Comparison of ENCODE assay signal across 10 cellular contexts in the genomic region with DNA sequence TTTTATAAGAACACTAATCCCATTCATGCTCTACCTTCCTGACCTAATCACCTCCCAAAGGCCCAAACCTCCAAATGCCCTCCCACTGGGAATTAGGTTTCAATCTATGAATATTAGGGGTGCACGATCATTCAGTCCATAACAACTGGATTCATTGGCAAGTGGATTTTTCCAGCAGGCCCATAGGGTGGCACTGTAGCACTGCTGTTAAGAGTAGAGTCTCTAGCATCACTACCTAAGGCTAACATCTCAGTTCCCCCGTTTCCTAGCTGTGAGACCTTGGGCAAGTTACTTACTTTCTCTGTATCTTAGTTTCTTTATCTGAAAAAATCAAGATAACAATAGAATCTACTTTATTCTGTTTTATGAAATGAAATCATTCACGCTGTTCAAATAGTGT.
DNase-seq lines count a peak whose midpoint lies in the region; ATAC-seq, FAIRE-seq and TF ChIP-seq lines count a peak whose summit lies in the region.
"Had no signal": no experiment of that assay in that cellular context is flagged by ENCODE, and none has a peak within 500 bp of the region (broad histone marks: within the 10 kb centered on the region; RNA-seq: fewer than 3 reads in every experiment).

No MANE protein-coding gene starts in this region.

- DNase-seq in Caco-2 (peak; percentile 24 to 32), SHP77 treated with DMSO at 0.1 percent for 48 hours (lab: John Stamatoyannopoulos, UW) (peak; percentile 64), left ventricle myocardium inferior (no peak), urothelium cell line (ENCODE audit: low spot score) (peak; percentile 13)
- DNase-seq in activated CD4-positive, alpha-beta T cell treated with anti-CD3 and anti-CD28 coated beads for 4 hours = no peak

- intact Hi-C loops in Caco-2 (cut with micrococcal nuclease; ENCODE audit: unreplicated experiment) = loop anchor here (1.0 kb wide), 2 partner anchors 128 to 142 kb away; no protein-coding TSS in a partner anchor
- intact Hi-C loops in left ventricle myocardium inferior (cut with micrococcal nuclease) = no loop called here

- BruUV-seq in Caco-2 (replicated peaks; lab: Mats Ljungman, UMichigan) = no TSS peak

- no peak overlapping the region for H3K4me3 Mint-ChIP-seq in Caco-2 (ENCODE audit: unreplicated experiment)

- peaks cover 4% of the 10 kb centered on the region for H3K27me3 Mint-ChIP-seq in Caco-2 (ENCODE audit: insufficient read depth, unreplicated experiment)

- H3K4me1 Mint-ChIP-seq in Caco-2 (ENCODE audit: low read depth, unreplicated experiment) = peaks cover 7% of the 10 kb centered on the region

- H3K4me1 ChIP-seq in Caco-2 (no peaks in the 10 kb centered on the region), left ventricle myocardium inferior (no peaks in the 10 kb centered on the region)
- H3K4me1 ChIP-seq: adrenal gland, HAP-1 had no signal

- H3K27ac Mint-ChIP-seq in Caco-2 (ENCODE audit: unreplicated experiment) = no peak overlapping the region

- FAIRE-seq in urothelium cell line (lab: Jason Lieb, UNC) = no peak

- POLR2A ChIA-PET in Caco-2 (lab: Charles Lee) = no interaction called here

- TF ChIP-seq RAD21 in Ishikawa (IDR thresholded peaks at IDR 0.05; ENCODE audit: low read depth) = peak; percentile 78

- H3K4me3 ChIP-seq in Caco-2 (ENCODE audit: low read depth, low read length) (no peak overlapping the region), left ventricle myocardium inferior (no peak overlapping the region)
- H3K4me3 ChIP-seq: adrenal gland, HAP-1 had no signal

- H3K9me3 ChIP-seq in Caco-2 (no peaks in the 10 kb centered on the region), left ventricle myocardium inferior (replicated peaks) (no peaks in the 10 kb centered on the region)
- H3K9me3 ChIP-seq: adrenal gland, HAP-1 had no signal

- no peak for TF ChIP-seq EP300 in Ishikawa (IDR thresholded peaks at IDR 0.05; ENCODE audit: borderline replicate concordance)

- CTCF ChIA-PET in Caco-2 (lab: Charles Lee) = interaction anchor here (0.6 kb wide), 1 partner anchor 142 kb away, joined by 7 read pairs; no protein-coding TSS in a partner anchor

- H3K9me3 Mint-ChIP-seq in Caco-2 (ENCODE audit: unreplicated experiment) = no peaks in the 10 kb centered on the region

- H3K36me3 Mint-ChIP-seq in Caco-2 (ENCODE audit: insufficient read depth, unreplicated experiment) = no peaks in the 10 kb centered on the region

- H3K27ac ChIP-seq in left ventricle myocardium inferior (replicated peaks) = no peak overlapping the region
- H3K27ac ChIP-seq: adrenal gland had no signal

- ATAC-seq in HG03432 (IDR thresholded peaks at IDR 0.05; ENCODE audit: unreplicated experiment) (no peak), HG03108 (IDR thresholded peaks at IDR 0.05; ENCODE audit: unreplicated experiment) (no peak)

- TF ChIP-seq CTCF in Caco-2 (IDR thresholded peaks at IDR 0.05; ENCODE audit: insufficient read depth in 1 of 2, low read depth in 1 of 2, low read length in 1 of 2, severe bottlenecking in 1 of 2, unreplicated experiment in 1 of 2) (peak; percentile 42 to 48), left ventricle myocardium inferior (IDR thresholded peaks at IDR 0.05; ENCODE audit: borderline replicate concordance) (peak; percentile 45)

- H3K27me3 ChIP-seq in Caco-2 (replicated peaks; ENCODE audit: control insufficient read depth, insufficient read depth, low read length) (no peaks in the 10 kb centered on the region), left ventricle myocardium inferior (ENCODE audit: low read depth) (no peaks in the 10 kb centered on the region)
- H3K27me3 ChIP-seq: adrenal gland had no signal

- no peaks in the 10 kb centered on the region for H3K36me3 ChIP-seq in Caco-2 (ENCODE audit: control insufficient read depth, insufficient read depth, low read length)
- no peaks in the 10 kb centered on the region for H3K36me3 ChIP-seq in left ventricle myocardium inferior
- H3K36me3 ChIP-seq: adrenal gland, HAP-1 had no signal

TF ChIP-seq in Ishikawa, 13 proteins besides CTCF, POLR2A, EP300 and RAD21:
- TF ChIP-seq, protein P1, sequence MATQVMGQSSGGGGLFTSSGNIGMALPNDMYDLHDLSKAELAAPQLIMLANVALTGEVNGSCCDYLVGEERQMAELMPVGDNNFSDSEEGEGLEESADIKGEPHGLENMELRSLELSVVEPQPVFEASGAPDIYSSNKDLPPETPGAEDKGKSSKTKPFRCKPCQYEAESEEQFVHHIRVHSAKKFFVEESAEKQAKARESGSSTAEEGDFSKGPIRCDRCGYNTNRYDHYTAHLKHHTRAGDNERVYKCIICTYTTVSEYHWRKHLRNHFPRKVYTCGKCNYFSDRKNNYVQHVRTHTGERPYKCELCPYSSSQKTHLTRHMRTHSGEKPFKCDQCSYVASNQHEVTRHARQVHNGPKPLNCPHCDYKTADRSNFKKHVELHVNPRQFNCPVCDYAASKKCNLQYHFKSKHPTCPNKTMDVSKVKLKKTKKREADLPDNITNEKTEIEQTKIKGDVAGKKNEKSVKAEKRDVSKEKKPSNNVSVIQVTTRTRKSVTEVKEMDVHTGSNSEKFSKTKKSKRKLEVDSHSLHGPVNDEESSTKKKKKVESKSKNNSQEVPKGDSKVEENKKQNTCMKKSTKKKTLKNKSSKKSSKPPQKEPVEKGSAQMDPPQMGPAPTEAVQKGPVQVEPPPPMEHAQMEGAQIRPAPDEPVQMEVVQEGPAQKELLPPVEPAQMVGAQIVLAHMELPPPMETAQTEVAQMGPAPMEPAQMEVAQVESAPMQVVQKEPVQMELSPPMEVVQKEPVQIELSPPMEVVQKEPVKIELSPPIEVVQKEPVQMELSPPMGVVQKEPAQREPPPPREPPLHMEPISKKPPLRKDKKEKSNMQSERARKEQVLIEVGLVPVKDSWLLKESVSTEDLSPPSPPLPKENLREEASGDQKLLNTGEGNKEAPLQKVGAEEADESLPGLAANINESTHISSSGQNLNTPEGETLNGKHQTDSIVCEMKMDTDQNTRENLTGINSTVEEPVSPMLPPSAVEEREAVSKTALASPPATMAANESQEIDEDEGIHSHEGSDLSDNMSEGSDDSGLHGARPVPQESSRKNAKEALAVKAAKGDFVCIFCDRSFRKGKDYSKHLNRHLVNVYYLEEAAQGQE (IDR thresholded peaks at IDR 0.05; ENCODE audit: low read depth) = no peak
- TF ChIP-seq NFIC (IDR thresholded peaks at IDR 0.05) (no peak), FOXM1 (IDR thresholded peaks at IDR 0.05; ENCODE audit: borderline replicate concordance, low read depth) (no peak), CEBPB (IDR thresholded peaks at IDR 0.05) (no peak)

Comparison
In these comparisons a context has a peak if more than half of its experiments do, and no peak if none do; other contexts are left out.
1. DNase-seq: peak in Caco-2 (2 of 2), SHP77 treated with DMSO at 0.1 percent for 48 hours (single experiment) and urothelium cell line (single experiment); none in left ventricle myocardium inferior (single experiment) and activated CD4-positive, alpha-beta T cell treated with anti-CD3 and anti-CD28 coated beads for 4 hours (0 of 2).